20 cellular contexts compared by ENCODE assay signal in the genomic region with DNA sequence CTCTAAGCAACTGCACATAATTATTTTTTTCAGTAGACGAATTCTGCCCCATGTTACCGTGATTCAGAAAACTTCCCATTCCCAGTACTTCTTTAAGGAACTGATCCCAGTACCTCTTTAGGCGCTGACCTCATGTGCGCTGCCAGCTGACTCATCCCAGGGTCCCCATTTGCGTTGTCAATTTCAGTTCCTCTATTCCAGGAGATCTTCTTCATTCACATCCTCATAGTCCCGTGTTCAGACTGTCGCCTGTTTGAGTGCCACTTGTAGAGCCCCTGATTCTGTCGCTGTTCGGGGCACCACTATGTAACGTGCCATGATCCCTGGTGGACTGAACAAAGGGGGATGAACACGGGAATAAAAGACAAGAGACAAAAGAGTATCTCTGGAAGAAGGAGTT. TPM values are rescaled to one million over a fixed set of nuclear protein-coding genes. Genes with fewer than 3 reads are reported as not detected.
DNase-seq lines count a peak whose midpoint lies in the region; ATAC-seq and TF ChIP-seq lines count a peak whose summit lies in the region.
"Had no signal": no experiment of that assay in that cellular context is flagged by ENCODE, and none has a peak within 500 bp of the region (broad histone marks: within the 10 kb centered on the region; RNA-seq: fewer than 3 reads in every experiment).

No MANE protein-coding gene starts in this region.

- H3K4me1 ChIP-seq in OCI-LY3 (ENCODE audit: low read length) (peaks cover 14% of the 10 kb centered on the region), neural progenitor cell (no peaks in the 10 kb centered on the region)

- H3K27me3 ChIP-seq in OCI-LY3 (ENCODE audit: low read depth, low read length), result no peaks in the 10 kb centered on the region
- no peaks in the 10 kb centered on the region for H3K27me3 ChIP-seq in neural progenitor cell
- H3K27me3 ChIP-seq: upper lobe of left lung had no signal

- H3F3A ChIP-seq in neural progenitor cell (ENCODE audit: low read depth), result no peaks in the 10 kb centered on the region

- H4K20me1 ChIP-seq in OCI-LY3 (ENCODE audit: insufficient read depth, low read length) (no peaks in the 10 kb centered on the region), neural progenitor cell (ENCODE audit: low read depth) (no peaks in the 10 kb centered on the region)

- H3K36me3 ChIP-seq in OCI-LY3 (replicated peaks; ENCODE audit: low read depth, low read length), result no peaks in the 10 kb centered on the region
- H3K36me3 ChIP-seq in neural progenitor cell, result no peaks in the 10 kb centered on the region
- H3K36me3 ChIP-seq: upper lobe of left lung had no signal

- no peak overlapping the region for H2AFZ ChIP-seq in OCI-LY3 (ENCODE audit: low read depth, low read length)
- no peak overlapping the region for H2AFZ ChIP-seq in neural progenitor cell (replicated peaks)
- H2AFZ ChIP-seq: parathyroid adenoma had no signal

- H3K4me2 ChIP-seq in OCI-LY3 (ENCODE audit: low read length), result peak overlapping the region; percentile 37
- no peak overlapping the region for H3K4me2 ChIP-seq in neural progenitor cell

- H3K9me3 Mint-ChIP-seq in CD14-positive monocyte, result peaks cover 0 to 8% (median 3%) of the 10 kb centered on the region in 7 donors
- H3K9me3 Mint-ChIP-seq in neural progenitor cell, result peaks cover 22% of the 10 kb centered on the region
- peaks cover 8% of the 10 kb centered on the region for H3K9me3 Mint-ChIP-seq in activated T-helper 17 cell treated with anti-CD3 and anti-CD28 coated beads, Interleukin-2, amount 50 U/mL, for 72 hours

- H3K79me2 ChIP-seq in OCI-LY3 (ENCODE audit: low read length) (no peaks in the 10 kb centered on the region), neural progenitor cell (ENCODE audit: low read depth) (no peaks in the 10 kb centered on the region)
- H3K79me2 ChIP-seq: parathyroid adenoma had no signal

- no peak overlapping the region for H3K9ac ChIP-seq in OCI-LY3 (ENCODE audit: low read length)
- no peak overlapping the region for H3K9ac ChIP-seq in neural progenitor cell
- H3K9ac ChIP-seq: parathyroid adenoma had no signal

- H3K27ac Mint-ChIP-seq in CD14-positive monocyte, result peak overlapping the region; percentile 94 to 99 (median 98)
- H3K27ac Mint-ChIP-seq in neural progenitor cell, result no peak overlapping the region
- no peak overlapping the region for H3K27ac Mint-ChIP-seq in activated T-helper 17 cell treated with anti-CD3 and anti-CD28 coated beads, Interleukin-2, amount 50 U/mL, for 72 hours
- H3K27ac Mint-ChIP-seq: CD4-positive, alpha-beta memory T cell; stimulated activated memory B cell treated with anti-CD40 and anti-IgM and Interleukin-4, amounts not matched to agents 10 μg/mL and 1 μg/mL and 100 μg/mL, for 72 hours had no signal

- ATAC-seq in left cardiac atrium (peak; percentile 41 to 61), sciatic nerve (peak; percentile 76), HG03139 (IDR thresholded peaks at IDR 0.05; ENCODE audit: unreplicated experiment) (no peak)
- no peak for ATAC-seq in activated T-helper 17 cell treated with anti-CD3 and anti-CD28 coated beads, Interleukin-2, amount 50 U/mL, for 72 hours (replicated peaks)
- ATAC-seq: stimulated activated memory B cell treated with anti-CD40 and anti-IgM and Interleukin-4, amounts not matched to agents 10 μg/mL and 1 μg/mL and 100 μg/mL, for 72 hours had no signal

- peak overlapping the region; percentile 51 to 66 for H3K4me3 Mint-ChIP-seq in CD14-positive monocyte
- H3K4me3 Mint-ChIP-seq in neural progenitor cell, result no peak overlapping the region
- no peak overlapping the region for H3K4me3 Mint-ChIP-seq in activated T-helper 17 cell treated with anti-CD3 and anti-CD28 coated beads, Interleukin-2, amount 50 U/mL, for 72 hours
- H3K4me3 Mint-ChIP-seq: CD4-positive, alpha-beta memory T cell; stimulated activated memory B cell treated with anti-CD40 and anti-IgM and Interleukin-4, amounts not matched to agents 10 μg/mL and 1 μg/mL and 100 μg/mL, for 72 hours had no signal

- H3K27ac ChIP-seq in OCI-LY3 (ENCODE audit: low read length), result peak overlapping the region; percentile 52
- H3K27ac ChIP-seq in neural progenitor cell, result no peak overlapping the region
- H3K27ac ChIP-seq: parathyroid adenoma had no signal

- intact Hi-C loops in CD14-positive monocyte (cut with micrococcal nuclease) (no loop called here), left cardiac atrium (cut with DNase I) (no loop called here), sciatic nerve (cut with DNase I) (no loop called here)

- H3K9me3 ChIP-seq in OCI-LY3 (ENCODE audit: insufficient read depth, low read length) (0 out of 2 replicates have a peak, but pooled peaks cover 9% of the 10 kb centered on the region), neural progenitor cell (ENCODE audit: low read depth) (peaks cover 7% of the 10 kb centered on the region)

- H3K36me3 Mint-ChIP-seq in CD14-positive monocyte (peaks cover 0 to 2% of the 10 kb centered on the region in 2 donors), neural progenitor cell (no peaks in the 10 kb centered on the region)
- H3K36me3 Mint-ChIP-seq in activated T-helper 17 cell treated with anti-CD3 and anti-CD28 coated beads, Interleukin-2, amount 50 U/mL, for 72 hours (ENCODE audit: low read depth), result no peaks in the 10 kb centered on the region
- H3K36me3 Mint-ChIP-seq: CD4-positive, alpha-beta memory T cell; stimulated activated memory B cell treated with anti-CD40 and anti-IgM and Interleukin-4, amounts not matched to agents 10 μg/mL and 1 μg/mL and 100 μg/mL, for 72 hours had no signal

- H3K4me3 ChIP-seq in OCI-LY3 (ENCODE audit: low read length) (peak overlapping the region; percentile 18; the same call in 1 of the 2 replicates), neural progenitor cell (no peak overlapping the region)
- H3K4me3 ChIP-seq: upper lobe of left lung had no signal

- DNase-seq in CD14-positive monocyte (ENCODE audit: low spot score) (peak; percentile 95), left cardiac atrium (no peak), sciatic nerve (ENCODE audit: low spot score) (no peak), DMS79 treated with DMSO at 0.1 percent for 48 hours (lab: John Stamatoyannopoulos, UW) (no peak), neural progenitor cell (ENCODE audit: low spot score) (no peak)
- DNase-seq: CD4-positive, alpha-beta memory T cell; NCI-H187 treated with DMSO at 0.1 percent for 48 hours; NCI-H446 treated with DMSO at 0.1 percent for 48 hours; OCI-M1; stimulated activated CD4-positive, alpha-beta T cell treated with anti-CD3 and anti-CD28 coated beads, Interleukin-12 subunit alpha, Interleukin-12 subunit beta, amount 100 ng/mL, for 4 hours; T-helper 2 cell had no signal

- TF ChIP-seq CTCF in CD14-positive monocyte (IDR thresholded peaks at IDR 0.05), result no peak
- no peak for TF ChIP-seq CTCF in OCI-LY3 (IDR thresholded peaks at IDR 0.05; ENCODE audit: low read depth, low read length)
- TF ChIP-seq CTCF in neural progenitor cell (IDR thresholded peaks at IDR 0.05), result no peak

- peaks cover 0 to 2% (median 1%) of the 10 kb centered on the region in 3 donors for H3K27me3 Mint-ChIP-seq in CD14-positive monocyte (ENCODE audit: low read depth in 3 of 3)
- peaks cover 6% of the 10 kb centered on the region for H3K27me3 Mint-ChIP-seq in neural progenitor cell (ENCODE audit: insufficient read depth, low read depth)
- H3K27me3 Mint-ChIP-seq in activated T-helper 17 cell treated with anti-CD3 and anti-CD28 coated beads, Interleukin-2, amount 50 U/mL, for 72 hours, result no peaks in the 10 kb centered on the region
- H3K27me3 Mint-ChIP-seq: stimulated activated memory B cell treated with anti-CD40 and anti-IgM and Interleukin-4, amounts not matched to agents 10 μg/mL and 1 μg/mL and 100 μg/mL, for 72 hours had no signal

- H3K4me1 Mint-ChIP-seq in CD14-positive monocyte (peaks cover 84% of the 10 kb centered on the region), neural progenitor cell (peaks cover 17% of the 10 kb centered on the region)
- no peaks in the 10 kb centered on the region for H3K4me1 Mint-ChIP-seq in activated T-helper 17 cell treated with anti-CD3 and anti-CD28 coated beads, Interleukin-2, amount 50 U/mL, for 72 hours
- H3K4me1 Mint-ChIP-seq: CD4-positive, alpha-beta memory T cell; stimulated activated memory B cell treated with anti-CD40 and anti-IgM and Interleukin-4, amounts not matched to agents 10 μg/mL and 1 μg/mL and 100 μg/mL, for 72 hours had no signal

RNA-seq across cellular contexts. Expression of a gene that starts 16.4 kb away (rescaled TPM):
- 1 to 10 TPM; 3.5 to 3.8 TPM for polyA plus RNA-seq in CD14-positive monocyte
- 10 to 100 TPM; 11.0 TPM for total RNA-seq in left cardiac atrium
- total RNA-seq in sciatic nerve, result 8.8 TPM
- total RNA-seq in neural progenitor cell (ENCODE audit: low replicate concordance), result not detected in 2 replicates
- total RNA-seq in activated T-helper 17 cell treated with anti-CD3 and anti-CD28 coated beads, Interleukin-2, amount 50 U/mL, for 72 hours, result not detected
- total RNA-seq: A673, HT-29, myocyte had no signal
- polyA plus RNA-seq: CD4-positive, alpha-beta memory T cell had no signal

RNA-seq across cellular contexts. Expression of a gene that starts 50.4 kb away (rescaled TPM):
- 100 to 1,000 TPM in 1 of 2 donors, 10 to 100 TPM in 1; 70.3 to 108 TPM for polyA plus RNA-seq in CD14-positive monocyte
- total RNA-seq in left cardiac atrium (1 to 10 TPM; 1.1 to 2.4 TPM), sciatic nerve (2.4 TPM), neural progenitor cell (ENCODE audit: low replicate concordance) (not detected in 2 replicates)
- total RNA-seq in activated T-helper 17 cell treated with anti-CD3 and anti-CD28 coated beads, Interleukin-2, amount 50 U/mL, for 72 hours, result not detected
- total RNA-seq: A673; CD4-positive, alpha-beta memory T cell; HT-29; myocyte had no signal
- polyA plus RNA-seq: CD4-positive, alpha-beta memory T cell had no signal

RNA-seq across cellular contexts. Expression of a gene that starts 59.7 kb away (rescaled TPM):
- 1,000 to 10,000 TPM in 1 of 2 donors, 100 to 1,000 TPM in 1; 991 to 1,265 TPM for polyA plus RNA-seq in CD14-positive monocyte
- total RNA-seq in left cardiac atrium, result 10 to 100 TPM; 12.9 to 14.5 TPM
- total RNA-seq in sciatic nerve, result 15.5 TPM
- total RNA-seq in neural progenitor cell (ENCODE audit: low replicate concordance), result not detected in 2 replicates
- not detected for total RNA-seq in activated T-helper 17 cell treated with anti-CD3 and anti-CD28 coated beads, Interleukin-2, amount 50 U/mL, for 72 hours
- total RNA-seq: A673; CD4-positive, alpha-beta memory T cell; HT-29 had no signal

Comparison
In these comparisons a context has a peak if more than half of its experiments do, and no peak if none do; other contexts are left out.
1. H3K27ac Mint-ChIP-seq: peak in CD14-positive monocyte (7 of 7); none in neural progenitor cell (single experiment) and activated T-helper 17 cell treated with anti-CD3 and anti-CD28 coated beads, Interleukin-2, amount 50 U/mL, for 72 hours (single experiment).
2. H3K4me3 Mint-ChIP-seq: peak in CD14-positive monocyte (2 of 2); none in neural progenitor cell (single experiment) and activated T-helper 17 cell treated with anti-CD3 and anti-CD28 coated beads, Interleukin-2, amount 50 U/mL, for 72 hours (single experiment).
3. ATAC-seq: peak in left cardiac atrium (2 of 2) and sciatic nerve (single experiment); none in HG03139 (single experiment) and activated T-helper 17 cell treated with anti-CD3 and anti-CD28 coated beads, Interleukin-2, amount 50 U/mL, for 72 hours (single experiment).
4. RNA of a gene that starts 59.7 kb away (total RNA-seq): 15.5 TPM in sciatic nerve (single experiment) and 12.9 to 14.5 TPM in left cardiac atrium; not detected in neural progenitor cell and not detected in activated T-helper 17 cell treated with anti-CD3 and anti-CD28 coated beads, Interleukin-2, amount 50 U/mL, for 72 hours; every median in the first group is over 10 times any median in the second.